In the genomic region with DNA sequence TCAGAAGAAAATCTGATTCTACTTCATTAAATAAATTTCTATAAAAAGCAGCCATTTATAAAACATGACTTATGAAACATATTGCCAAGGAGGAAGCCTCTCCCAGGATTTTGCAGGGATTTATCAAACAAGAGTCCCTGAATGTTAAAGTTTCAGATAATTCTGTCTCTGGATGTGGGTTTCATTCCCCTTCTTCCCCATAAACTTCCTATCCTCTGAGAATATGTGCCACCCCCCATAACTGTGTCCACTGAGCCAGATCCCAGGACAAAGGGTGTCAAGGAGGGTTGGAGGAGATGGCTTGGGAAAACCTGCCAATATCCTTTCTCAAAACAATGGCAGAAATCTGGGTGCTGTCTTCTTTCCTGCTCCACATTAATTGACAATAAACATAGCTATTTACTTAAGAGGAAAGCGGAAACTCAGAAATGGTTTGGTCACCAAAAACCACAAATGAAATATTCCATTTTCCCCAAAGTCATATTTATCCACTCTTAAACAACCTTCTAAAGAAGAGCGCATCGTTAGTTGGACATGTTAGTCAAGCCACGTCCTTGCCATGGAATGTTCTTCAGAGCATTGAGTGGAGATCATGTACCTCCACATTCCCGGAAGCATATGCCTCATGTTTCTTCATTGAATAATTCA, we compare ENCODE assay signal across 14 cellular contexts. TPM values are rescaled to one million over a fixed set of nuclear protein-coding genes. Genes with fewer than 3 reads are reported as not detected.
DNase-seq lines count a peak whose midpoint lies in the region; ATAC-seq, FAIRE-seq and TF ChIP-seq lines count a peak whose summit lies in the region.
"Had no signal": no experiment of that assay in that cellular context is flagged by ENCODE, and none has a peak within 500 bp of the region (broad histone marks: within the 10 kb centered on the region; RNA-seq: fewer than 3 reads in every experiment).

No MANE protein-coding gene starts in this region.

- H3K27me3 ChIP-seq in heart right ventricle (no peaks in the 10 kb centered on the region), breast epithelium (no peaks in the 10 kb centered on the region), aorta (ENCODE audit: control insufficient read depth in 1 of 2, insufficient read depth in 2 of 2, low read length in 1 of 2) (no peaks in the 10 kb centered on the region), small intestine (ENCODE audit: control insufficient read depth in 2 of 2, insufficient read depth in 2 of 2, low read length in 2 of 2) (no peaks in the 10 kb centered on the region)

- DNase-seq in heart right ventricle (no peak), Right ventricle myocardium superior (no peak), breast epithelium (ENCODE audit: low spot score in 2 of 2) (no peak), lung microvascular endothelial cell (ENCODE audit: low read depth in 2 of 2) (peak; percentile 51 to 93), aorta (no peak), small intestine (no peak), NCI-H2227 (lab: John Stamatoyannopoulos, UW; ENCODE audit: unreplicated experiment) (no peak)
- DNase-seq: activated CD4-positive, alpha-beta T cell treated with anti-CD3 and anti-CD28 coated beads, Interleukin-2, amount 10 ng/mL, durations not matched to agents 24 days and 14 days; activated naive CD4-positive, alpha-beta T cell treated with anti-CD3 and anti-CD28 coated beads for 36 hours; effector memory CD4-positive, alpha-beta T cell; nucleus accumbens had no signal

- intact Hi-C loops in heart right ventricle (cut with DNase I) (loop anchor here in 9 of 10 donors (1.0 to 10.0 kb wide), 9 partner anchors 114 to 1577 kb away; no protein-coding TSS in a partner anchor), Right ventricle myocardium superior (cut with DNase I) (loop anchor here (10.0 kb wide), 2 partner anchors 1537 to 1847 kb away; no protein-coding TSS in a partner anchor), breast epithelium (cut with DNase I; ENCODE audit: low total_unique reads) (no loop called here), aorta (cut with DNase I) (no loop called here)

- H3K4me3 ChIP-seq in heart right ventricle (no peak overlapping the region), breast epithelium (no peak overlapping the region), aorta (ENCODE audit: low read length in 2 of 2) (no peak overlapping the region), small intestine (ENCODE audit: low read depth in 1 of 2, low read length in 2 of 2) (no peak overlapping the region)
- H3K4me3 ChIP-seq: SK-N-MC had no signal

- H3K4me1 ChIP-seq in heart right ventricle, result peaks cover 2 to 47% (median 23%) of the 10 kb centered on the region in 9 donors
- H3K4me1 ChIP-seq in breast epithelium, result no peaks in the 10 kb centered on the region
- H3K4me1 ChIP-seq in aorta (ENCODE audit: control insufficient read depth in 1 of 2, insufficient read depth in 2 of 2, low read length in 2 of 2), result peaks cover 3 to 5% of the 10 kb centered on the region in 2 donors
- H3K4me1 ChIP-seq in small intestine (ENCODE audit: control insufficient read depth in 2 of 2, insufficient read depth in 1 of 2, low read depth in 1 of 2, low read length in 1 of 2), result no peaks in the 10 kb centered on the region

- no peak for TF ChIP-seq POLR2A in breast epithelium (IDR thresholded peaks at IDR 0.05)

- TF ChIP-seq CTCF in heart right ventricle (IDR thresholded peaks at IDR 0.05), result no peak
- TF ChIP-seq CTCF in breast epithelium (IDR thresholded peaks at IDR 0.05), result no peak

- H3K27ac ChIP-seq in heart right ventricle, result peak overlapping the region in 9 of 10 donors; percentile 40 to 74 (median 63)
- H3K27ac ChIP-seq in breast epithelium, result peak overlapping the region; percentile 40 to 53
- H3K27ac ChIP-seq in aorta (ENCODE audit: low read depth in 1 of 2, low read length in 2 of 2), result peak overlapping the region; percentile 39 to 82
- no peak overlapping the region for H3K27ac ChIP-seq in small intestine (ENCODE audit: low read depth in 1 of 2, low read length in 1 of 2)
- H3K27ac ChIP-seq: SK-N-MC had no signal

- H3K36me3 ChIP-seq in heart right ventricle, result no peaks in the 10 kb centered on the region
- H3K36me3 ChIP-seq in breast epithelium, result no peaks in the 10 kb centered on the region
- no peaks in the 10 kb centered on the region for H3K36me3 ChIP-seq in aorta (ENCODE audit: control insufficient read depth in 1 of 2, insufficient read depth in 2 of 2, low read length in 1 of 2)
- H3K36me3 ChIP-seq in small intestine (ENCODE audit: control insufficient read depth in 2 of 2, insufficient read depth in 2 of 2, low read length in 2 of 2), result no peaks in the 10 kb centered on the region

- ATAC-seq in heart right ventricle, result no peak
- ATAC-seq in Right ventricle myocardium superior (ENCODE audit: poor library complexity), result no peak
- ATAC-seq in aorta (ENCODE audit: low FRiP score), result no peak
- no peak for ATAC-seq in HG02970 (IDR thresholded peaks at IDR 0.05; ENCODE audit: low FRiP score, unreplicated experiment)

- no peak for FAIRE-seq in small intestine (lab: Jason Lieb, UNC)

- WGBS in heart right ventricle, 2 donors, result 79 to 87% methylated on average over 5 of the region's 5 CpGs
- WGBS in aorta, 2 donors, result 74 to 89% methylated on average over 5 of the region's 5 CpGs
- WGBS in small intestine, 3 donors, result 80 to 84% (median 80%) methylated on average over 5 of the region's 5 CpGs

- H3K9me3 ChIP-seq in heart right ventricle (no peaks in the 10 kb centered on the region), breast epithelium (no peaks in the 10 kb centered on the region), aorta (ENCODE audit: control insufficient read depth, low read length) (no peaks in the 10 kb centered on the region), small intestine (ENCODE audit: control insufficient read depth, low read depth) (no peaks in the 10 kb centered on the region)

RNA-seq across cellular contexts. Expression of gene AKR1E2, which starts 54.3 kb away (rescaled TPM):
- total RNA-seq in heart right ventricle (1 to 10 TPM; 2.0 to 6.5 (median 4.8) TPM), Right ventricle myocardium superior (5.1 TPM), breast epithelium (10 to 100 TPM; 12.1 to 21.1 (median 15.5) TPM), lung microvascular endothelial cell (5.4 and 23.0 TPM in 2 replicates), aorta (10 to 100 TPM; 11.0 to 20.8 TPM)
- polyA plus RNA-seq in heart right ventricle (1 to 10 TPM; 1.2 to 3.0 TPM), aorta (1 to 10 TPM; 4.9 to 5.0 TPM), small intestine (1 to 10 TPM in 1 of 3 donors, under 1 TPM in 1, not detected in 1; 0.89 to 3.2 TPM)
- total RNA-seq: NCI-H460 had no signal

Comparison
In these comparisons a context has a peak if more than half of its experiments do, and no peak if none do; other contexts are left out.
1. DNase-seq: peak in lung microvascular endothelial cell (2 of 2); none in heart right ventricle (0 of 2), Right ventricle myocardium superior (single experiment), breast epithelium (0 of 2), aorta (0 of 2), small intestine (single experiment) and NCI-H2227 (single experiment).
2. H3K27ac ChIP-seq: peak in heart right ventricle (9 of 10), breast epithelium (2 of 2) and aorta (2 of 2); none in small intestine (0 of 2).
3. intact Hi-C loops: an anchor here in heart right ventricle (1.0 to 10.0 kb wide) and Right ventricle myocardium superior (10.0 kb wide); none called in breast epithelium and aorta.